19 cellular contexts compared by ENCODE assay signal in the genomic region with DNA sequence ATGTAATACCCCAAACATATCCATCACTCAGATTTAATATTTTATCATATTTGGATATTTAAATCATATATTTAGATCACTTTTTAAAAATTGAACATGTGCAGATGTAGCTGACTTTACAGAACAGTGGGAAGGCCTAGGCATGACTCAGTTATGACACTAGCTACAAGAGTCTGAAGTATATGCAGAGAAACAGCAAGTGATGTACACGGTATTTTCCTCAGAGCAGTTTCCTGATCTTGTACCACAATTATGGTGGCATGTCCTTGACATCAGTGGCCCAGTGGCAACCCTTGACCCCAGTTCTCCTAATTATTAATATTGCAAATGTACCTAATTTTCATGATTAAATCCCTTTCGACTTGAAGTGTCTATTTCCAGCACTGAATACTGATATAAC. TPM values are rescaled to one million over a fixed set of nuclear protein-coding genes. Genes with fewer than 3 reads are reported as not detected.
DNase-seq lines count a peak whose midpoint lies in the region; ATAC-seq lines count a peak whose summit lies in the region.
"Had no signal": no experiment of that assay in that cellular context is flagged by ENCODE, and none has a peak within 500 bp of the region (broad histone marks: within the 10 kb centered on the region; RNA-seq: fewer than 3 reads in every experiment).

No MANE protein-coding gene starts in this region.

- no peaks in the 10 kb centered on the region for H3K27me3 Mint-ChIP-seq in activated T-cell treated with anti-CD3 and anti-CD28 coated beads, Interleukin-2, amount 50 U/mL, for 72 hours (ENCODE audit: low read depth)
- H3K27me3 Mint-ChIP-seq in T-helper 17 cell: no peaks in the 10 kb centered on the region
- no peaks in the 10 kb centered on the region for H3K27me3 Mint-ChIP-seq in central memory CD8-positive, alpha-beta T cell
- H3K27me3 Mint-ChIP-seq in stimulated activated naive CD8-positive, alpha-beta T cell treated with anti-CD3 and anti-CD28 coated beads, Interleukin-15, amount 100 ng/mL, for 72 hours: no peaks in the 10 kb centered on the region

- peak overlapping the region in 1 of 2 donors; percentile 51 for H3K4me3 Mint-ChIP-seq in activated T-cell treated with anti-CD3 and anti-CD28 coated beads, Interleukin-2, amount 50 U/mL, for 72 hours
- peak overlapping the region; percentile 33 for H3K4me3 Mint-ChIP-seq in T-helper 17 cell
- no peak overlapping the region for H3K4me3 Mint-ChIP-seq in central memory CD8-positive, alpha-beta T cell
- peak overlapping the region in 1 of 2 donors; percentile 18 for H3K4me3 Mint-ChIP-seq in stimulated activated naive CD8-positive, alpha-beta T cell treated with anti-CD3 and anti-CD28 coated beads, Interleukin-15, amount 100 ng/mL, for 72 hours

- peak overlapping the region; percentile 55 for H3K27ac Mint-ChIP-seq in activated T-cell treated with anti-CD3 and anti-CD28 coated beads, Interleukin-2, amount 50 U/mL, for 72 hours
- H3K27ac Mint-ChIP-seq in T-helper 17 cell: peak overlapping the region; percentile 93
- peak overlapping the region; percentile 50 for H3K27ac Mint-ChIP-seq in central memory CD8-positive, alpha-beta T cell (ENCODE audit: low read depth)
- peak overlapping the region; percentile 98 to 99 for H3K27ac Mint-ChIP-seq in stimulated activated naive CD8-positive, alpha-beta T cell treated with anti-CD3 and anti-CD28 coated beads, Interleukin-15, amount 100 ng/mL, for 72 hours

- peak; percentile 17 to 33 for ATAC-seq in activated T-cell treated with anti-CD3 and anti-CD28 coated beads, Interleukin-2, amount 50 U/mL, for 72 hours (replicated peaks in 1 of 2)
- ATAC-seq in T-helper 17 cell: no peak
- ATAC-seq in central memory CD8-positive, alpha-beta T cell (replicated peaks; ENCODE audit: extremely low read depth, poor library complexity, severe bottlenecking): no peak
- ATAC-seq in stimulated activated naive CD8-positive, alpha-beta T cell treated with anti-CD3 and anti-CD28 coated beads, Interleukin-15, amount 100 ng/mL, for 72 hours: no peak
- ATAC-seq in sciatic nerve: no peak
- ATAC-seq: GM12878 had no signal

- DNase-seq in activated T-cell treated with anti-CD3 and anti-CD28 coated beads, Interleukin-2, amount 50 U/mL, for 72 hours: peak in 1 of 2 donors; percentile 21
- no peak for DNase-seq in activated T-cell treated with anti-CD3 and anti-CD28 coated beads, Interleukin-2, amount 50 U/mL, for 1 hour
- DNase-seq in T-helper 17 cell (no peak), sciatic nerve (ENCODE audit: low spot score) (no peak), ecto neural progenitor cell (ENCODE audit: low spot score) (no peak)
- DNase-seq in central memory CD8-positive, alpha-beta T cell (ENCODE audit: low spot score in 2 of 2): no peak
- no peak for DNase-seq in stimulated activated naive CD8-positive, alpha-beta T cell treated with anti-CD3 and anti-CD28 coated beads, Interleukin-15, amount 100 ng/mL, for 72 hours
- DNase-seq: ACHN; cortex of kidney; hypothalamus; KG1; left ventricle myocardium inferior; NCI-H1436 treated with DMSO at 0.1 percent for 48 hours; NCI-H2171; NCI-H526; stimulated activated CD4-positive, alpha-beta T cell treated with anti-CD3 and anti-CD28 coated beads, Interleukin-2, amount 100 ng/mL, for 24 hours had no signal

- peaks cover 0 to 7% of the 10 kb centered on the region in 2 donors for H3K36me3 Mint-ChIP-seq in activated T-cell treated with anti-CD3 and anti-CD28 coated beads, Interleukin-2, amount 50 U/mL, for 72 hours (ENCODE audit: insufficient read depth in 2 of 2)
- peaks cover 2% of the 10 kb centered on the region for H3K36me3 Mint-ChIP-seq in T-helper 17 cell (ENCODE audit: low read depth)
- H3K36me3 Mint-ChIP-seq in central memory CD8-positive, alpha-beta T cell (ENCODE audit: insufficient read depth): peaks cover 6% of the 10 kb centered on the region

- peaks cover 86% of the 10 kb centered on the region for H3K4me1 Mint-ChIP-seq in activated T-cell treated with anti-CD3 and anti-CD28 coated beads, Interleukin-2, amount 50 U/mL, for 72 hours (ENCODE audit: low read depth)
- peaks cover 40% of the 10 kb centered on the region for H3K4me1 Mint-ChIP-seq in T-helper 17 cell
- peaks cover 44% of the 10 kb centered on the region for H3K4me1 Mint-ChIP-seq in central memory CD8-positive, alpha-beta T cell
- H3K4me1 Mint-ChIP-seq in stimulated activated naive CD8-positive, alpha-beta T cell treated with anti-CD3 and anti-CD28 coated beads, Interleukin-15, amount 100 ng/mL, for 72 hours: peaks cover 89% of the 10 kb centered on the region

- peaks cover 0 to 1% of the 10 kb centered on the region in 2 donors for H3K9me3 Mint-ChIP-seq in activated T-cell treated with anti-CD3 and anti-CD28 coated beads, Interleukin-2, amount 50 U/mL, for 72 hours
- H3K9me3 Mint-ChIP-seq in central memory CD8-positive, alpha-beta T cell: no peaks in the 10 kb centered on the region
- H3K9me3 Mint-ChIP-seq in stimulated activated naive CD8-positive, alpha-beta T cell treated with anti-CD3 and anti-CD28 coated beads, Interleukin-15, amount 100 ng/mL, for 72 hours: peaks cover 0 to 4% of the 10 kb centered on the region in 2 donors

- intact Hi-C loops in sciatic nerve (cut with DNase I): no loop called here

- H3K9me3 ChIP-seq in T-helper 17 cell (ENCODE audit: control insufficient read depth, low read length, poor library complexity, severe bottlenecking): no peaks in the 10 kb centered on the region
- H3K9me3 ChIP-seq: BLaER1, left ventricle myocardium inferior had no signal

RNA-seq across cellular contexts. Expression of a gene that starts 28.2 kb away (rescaled TPM):
- under 1 TPM in 1 of 2 donors, not detected in 1; 0.30 TPM for total RNA-seq in activated T-cell treated with anti-CD3 and anti-CD28 coated beads, Interleukin-2, amount 50 U/mL, for 72 hours
- under 1 TPM in 1 of 2 donors, not detected in 1; 0.60 TPM for total RNA-seq in T-helper 17 cell
- 0.53 TPM for total RNA-seq in sciatic nerve
- total RNA-seq: GM12878, H4 had no signal

Comparison
In these comparisons a context has a peak if more than half of its experiments do, and no peak if none do; other contexts are left out.
1. ATAC-seq: peak in activated T-cell treated with anti-CD3 and anti-CD28 coated beads, Interleukin-2, amount 50 U/mL, for 72 hours (2 of 2); none in T-helper 17 cell (single experiment), central memory CD8-positive, alpha-beta T cell (single experiment), stimulated activated naive CD8-positive, alpha-beta T cell treated with anti-CD3 and anti-CD28 coated beads, Interleukin-15, amount 100 ng/mL, for 72 hours (single experiment) and sciatic nerve (single experiment).
2. Peak in every context shown above with its lines, with median percentiles within 50 percentile points of each other: H3K27ac Mint-ChIP-seq.